10 cellular contexts compared by ENCODE assay signal in genomic region chr2:100247256-100248043, GRCh38.
A peak's percentile ranks its signal among the peaks of the same experiment; 100 is the strongest.
DNase-seq lines count a peak whose midpoint lies in the region; ATAC-seq and TF ChIP-seq lines count a peak whose summit lies in the region.
"Had no signal": no experiment of that assay in that cellular context is flagged by ENCODE, and none has a peak within 500 bp of the region (broad histone marks: within the 10 kb centered on the region; RNA-seq: fewer than 3 reads in every experiment).

No MANE protein-coding gene starts in this region.

- no peaks in the 10 kb centered on the region for H3K9me3 Mint-ChIP-seq in activated CD8-positive, alpha-beta T cell treated with anti-CD3 and anti-CD28 coated beads for 36 hours
- no peaks in the 10 kb centered on the region for H3K9me3 Mint-ChIP-seq in mesothelial cell of epicardium

- peak; percentile 54 for ATAC-seq in GM18873 (IDR thresholded peaks at IDR 0.05; ENCODE audit: low FRiP score, unreplicated experiment)
- ATAC-seq in GM21717 (IDR thresholded peaks at IDR 0.05; ENCODE audit: unreplicated experiment), result peak; percentile 79
- peak; percentile 88 for ATAC-seq in HG03432 (IDR thresholded peaks at IDR 0.05; ENCODE audit: unreplicated experiment)
- ATAC-seq in activated CD8-positive, alpha-beta T cell treated with anti-CD3 and anti-CD28 coated beads for 36 hours, result no peak
- ATAC-seq: PC-3 had no signal

- DNase-seq in germinal center (ENCODE audit: low spot score) (peak; percentile 91), mesothelial cell of epicardium (ENCODE audit: low spot score in 2 of 2, unreplicated experiment in 2 of 2) (no peak), NCI-H2227 (lab: John Stamatoyannopoulos, UW; ENCODE audit: unreplicated experiment) (no peak), pons (ENCODE audit: low spot score) (no peak)
- no peak for DNase-seq in activated CD8-positive, alpha-beta T cell treated with anti-CD3 and anti-CD28 coated beads for 36 hours
- DNase-seq: aorta, PC-3 had no signal

- POLR2A ChIA-PET in activated CD8-positive, alpha-beta T cell treated with anti-CD3 and anti-CD28 coated beads for 36 hours (lab: Charles Lee), result no interaction called here

- H3K4me3 Mint-ChIP-seq in activated CD8-positive, alpha-beta T cell treated with anti-CD3 and anti-CD28 coated beads for 36 hours, result no peak overlapping the region
- H3K4me3 Mint-ChIP-seq in mesothelial cell of epicardium, result no peak overlapping the region

- H3K27ac Mint-ChIP-seq in activated CD8-positive, alpha-beta T cell treated with anti-CD3 and anti-CD28 coated beads for 36 hours, result no peak overlapping the region
- no peak overlapping the region for H3K27ac Mint-ChIP-seq in mesothelial cell of epicardium

- TF ChIP-seq CTCF in activated CD8-positive, alpha-beta T cell treated with anti-CD3 and anti-CD28 coated beads for 36 hours (IDR thresholded peaks at IDR 0.05), result no peak
- TF ChIP-seq CTCF in mesothelial cell of epicardium (IDR thresholded peaks at IDR 0.05; ENCODE audit: unreplicated experiment), result no peak

- peaks cover 8% of the 10 kb centered on the region for H3K27me3 Mint-ChIP-seq in activated CD8-positive, alpha-beta T cell treated with anti-CD3 and anti-CD28 coated beads for 36 hours
- H3K27me3 Mint-ChIP-seq in mesothelial cell of epicardium (ENCODE audit: low read depth), result peaks cover 27% of the 10 kb centered on the region

- no peaks in the 10 kb centered on the region for H3K4me1 Mint-ChIP-seq in activated CD8-positive, alpha-beta T cell treated with anti-CD3 and anti-CD28 coated beads for 36 hours (ENCODE audit: low read depth)
- peaks cover 2% of the 10 kb centered on the region for H3K4me1 Mint-ChIP-seq in mesothelial cell of epicardium

- CTCF ChIA-PET in activated CD8-positive, alpha-beta T cell treated with anti-CD3 and anti-CD28 coated beads for 36 hours (lab: Charles Lee), result interaction anchor here (1.7 to 3.2 kb wide), 3 partner anchors 15 to 133 kb away, joined by 4 to 17 read pairs (median 5); no protein-coding TSS in a partner anchor

- no peaks in the 10 kb centered on the region for H3K36me3 Mint-ChIP-seq in activated CD8-positive, alpha-beta T cell treated with anti-CD3 and anti-CD28 coated beads for 36 hours (ENCODE audit: low read depth)
- no peaks in the 10 kb centered on the region for H3K36me3 Mint-ChIP-seq in mesothelial cell of epicardium

- intact Hi-C loops in activated CD8-positive, alpha-beta T cell treated with anti-CD3 and anti-CD28 coated beads for 36 hours (cut with micrococcal nuclease), result no loop called here
